ENCODE assay signal across 16 cellular contexts in genomic region chrX:111431007-111431406, GRCh38. TPM values are rescaled to one million over a fixed set of nuclear protein-coding genes. Genes with fewer than 3 reads are reported as not detected.
"Had no signal": no experiment of that assay in that cellular context is flagged by ENCODE, and none has a peak within 500 bp of the region (broad histone marks: within the 10 kb centered on the region; RNA-seq: fewer than 3 reads in every experiment).

No MANE protein-coding gene starts in this region.

- H3K4me1 Mint-ChIP-seq: activated CD4-positive, alpha-beta T cell treated with anti-CD3 and anti-CD28 coated beads, Interleukin-2, amount 10 ng/mL, durations not matched to agents 7 days and 5 days; activated naive CD4-positive, alpha-beta T cell treated with anti-CD3 and anti-CD28 coated beads, Interleukin-2, amount 10 ng/mL, durations not matched to agents 7 days and 5 days; central memory CD8-positive, alpha-beta T cell had no signal

- ATAC-seq: upper lobe of right lung had no signal

- DNase-seq: activated CD4-positive, alpha-beta T cell treated with anti-CD3 and anti-CD28 coated beads, Interleukin-2, amount 10 ng/mL, durations not matched to agents 7 days and 5 days; activated CD4-positive, CD25-positive, alpha-beta regulatory T cell; activated CD8-positive, alpha-beta memory T cell treated with anti-CD3 and anti-CD28 coated beads for 24 hours; activated naive CD4-positive, alpha-beta T cell treated with anti-CD3 and anti-CD28 coated beads, Interleukin-2, amount 10 ng/mL, durations not matched to agents 7 days and 5 days; effector memory CD4-positive, alpha-beta T cell; hippocampal formation; stimulated activated CD4-positive, alpha-beta T cell treated with anti-CD3 and anti-CD28 coated beads, Interleukin-4, amount 100 ng/mL, for 1 hour; testis; upper lobe of right lung had no signal

- H3K36me3 Mint-ChIP-seq: activated naive CD4-positive, alpha-beta T cell treated with anti-CD3 and anti-CD28 coated beads, Interleukin-2, amount 10 ng/mL, durations not matched to agents 7 days and 5 days had no signal

- H3K27ac Mint-ChIP-seq: activated CD4-positive, alpha-beta T cell treated with anti-CD3 and anti-CD28 coated beads, Interleukin-2, amount 10 ng/mL, durations not matched to agents 7 days and 5 days; activated naive CD4-positive, alpha-beta T cell treated with anti-CD3 and anti-CD28 coated beads, Interleukin-2, amount 10 ng/mL, durations not matched to agents 7 days and 5 days; stimulated activated naive CD8-positive, alpha-beta T cell treated with anti-CD3 and anti-CD28 coated beads, Interleukin-15, Interleukin-2, amounts not matched to agents 100 ng/mL and 50 ng/mL, for 24 hours had no signal

- H3K4me3 Mint-ChIP-seq: activated CD4-positive, alpha-beta T cell treated with anti-CD3 and anti-CD28 coated beads, Interleukin-2, amount 10 ng/mL, durations not matched to agents 7 days and 5 days; activated naive CD4-positive, alpha-beta T cell treated with anti-CD3 and anti-CD28 coated beads, Interleukin-2, amount 10 ng/mL, durations not matched to agents 7 days and 5 days; central memory CD8-positive, alpha-beta T cell; stimulated activated naive CD8-positive, alpha-beta T cell treated with anti-CD3 and anti-CD28 coated beads, Interleukin-15, Interleukin-2, amounts not matched to agents 100 ng/mL and 50 ng/mL, for 24 hours had no signal

- H3K9me3 Mint-ChIP-seq: activated CD4-positive, alpha-beta T cell treated with anti-CD3 and anti-CD28 coated beads, Interleukin-2, amount 10 ng/mL, durations not matched to agents 7 days and 5 days; activated naive CD4-positive, alpha-beta T cell treated with anti-CD3 and anti-CD28 coated beads, Interleukin-2, amount 10 ng/mL, durations not matched to agents 7 days and 5 days; stimulated activated naive CD8-positive, alpha-beta T cell treated with anti-CD3 and anti-CD28 coated beads, Interleukin-15, Interleukin-2, amounts not matched to agents 100 ng/mL and 50 ng/mL, for 24 hours had no signal

- H3K27me3 Mint-ChIP-seq: activated CD4-positive, alpha-beta T cell treated with anti-CD3 and anti-CD28 coated beads, Interleukin-2, amount 10 ng/mL, durations not matched to agents 7 days and 5 days; activated naive CD4-positive, alpha-beta T cell treated with anti-CD3 and anti-CD28 coated beads, Interleukin-2, amount 10 ng/mL, durations not matched to agents 7 days and 5 days; central memory CD8-positive, alpha-beta T cell; stimulated activated naive CD8-positive, alpha-beta T cell treated with anti-CD3 and anti-CD28 coated beads, Interleukin-15, Interleukin-2, amounts not matched to agents 100 ng/mL and 50 ng/mL, for 24 hours had no signal

RNA-seq across cellular contexts. Expression of gene DCX, which starts 19.0 kb away (rescaled TPM):
- total RNA-seq: activated CD4-positive, alpha-beta T cell treated with anti-CD3 and anti-CD28 coated beads, Interleukin-2, amount 10 ng/mL, durations not matched to agents 7 days and 5 days; kidney epithelial cell; liver; mesenteric fat pad; osteoblast; pulmonary artery endothelial cell; upper lobe of right lung had no signal
